Comparison of ENCODE assay signal across 9 cellular contexts in genomic region chr1:232951605-232952004, GRCh38. TPM values are rescaled to one million over a fixed set of nuclear protein-coding genes. Genes with fewer than 3 reads are reported as not detected.
DNase-seq lines count a peak whose midpoint lies in the region; ATAC-seq and TF ChIP-seq lines count a peak whose summit lies in the region.
"Had no signal": no experiment of that assay in that cellular context is flagged by ENCODE, and none has a peak within 500 bp of the region (broad histone marks: within the 10 kb centered on the region; RNA-seq: fewer than 3 reads in every experiment).

No MANE protein-coding gene starts in this region.

- TF ChIP-seq CTCF in coronary artery (IDR thresholded peaks at IDR 0.05) = no peak
- TF ChIP-seq CTCF in natural killer cell (IDR thresholded peaks at IDR 0.05) = no peak
- TF ChIP-seq CTCF in GM13976 (IDR thresholded peaks at IDR 0.05; ENCODE audit: borderline replicate concordance, control extremely low read depth, extremely low read depth, insufficient read depth, missing control alignments) = no peak

- no peaks in the 10 kb centered on the region for H3K9me3 ChIP-seq in BLaER1
- H3K9me3 ChIP-seq in KOPT-K1 (ENCODE audit: insufficient read depth, low read length, poor library complexity, severe bottlenecking) = no peaks in the 10 kb centered on the region
- H3K9me3 ChIP-seq: mucosa of descending colon had no signal

- no peaks in the 10 kb centered on the region for H4K20me1 ChIP-seq in BLaER1

- no peaks in the 10 kb centered on the region for H3K9me3 Mint-ChIP-seq in natural killer cell

- no peak for DNase-seq in coronary artery (ENCODE audit: low spot score)
- DNase-seq in natural killer cell = no peak
- no peak for DNase-seq in GM13976 (ENCODE audit: low spot score)
- DNase-seq in NCI-H2107 treated with DMSO at 0.1 percent for 48 hours (lab: John Stamatoyannopoulos, UW; ENCODE audit: unreplicated experiment) = no peak

- H3K4me3 ChIP-seq in BLaER1 (peak overlapping the region; percentile 90), coronary artery (peak overlapping the region; percentile 95)

- H3K27ac Mint-ChIP-seq in natural killer cell = peak overlapping the region; percentile 90 to 94

- intact Hi-C loops in natural killer cell (cut with micrococcal nuclease) = loop anchor here (1.0 to 2.0 kb wide), 2 partner anchors 146 to 317 kb away; partner anchors contain the start of gene MAP10

- no peaks in the 10 kb centered on the region for H3K36me3 Mint-ChIP-seq in natural killer cell

- H3K9ac ChIP-seq in BLaER1 = peak overlapping the region; percentile 86

- H3K36me3 ChIP-seq in BLaER1 (peaks cover 11% of the 10 kb centered on the region), KOPT-K1 (ENCODE audit: insufficient read depth, low read length) (peaks cover 11% of the 10 kb centered on the region)

- H3K27me3 ChIP-seq in BLaER1 = no peaks in the 10 kb centered on the region

- H3K4me2 ChIP-seq in BLaER1 = peak overlapping the region; percentile 90

- H3K4me3 Mint-ChIP-seq in natural killer cell = peak overlapping the region; percentile 93

- in situ Hi-C loops in GM13976 (cut with MboI; ENCODE audit: low sequenced_read_pairs, unreplicated experiment) = no loop called here

- H3K4me1 Mint-ChIP-seq in natural killer cell = peaks cover 39 to 47% of the 10 kb centered on the region in 2 donors

- H3K27ac ChIP-seq in BLaER1 = 0 out of 2 replicates have a peak overlapping the region, but pooled peaks have one; percentile 84
- H3K27ac ChIP-seq in KOPT-K1 (ENCODE audit: low read depth, low read length, poor library complexity, severe bottlenecking) = peak overlapping the region; percentile 87
- H3K27ac ChIP-seq in coronary artery = no peak overlapping the region

- no peaks in the 10 kb centered on the region for H3K27me3 Mint-ChIP-seq in natural killer cell (ENCODE audit: low read depth in 2 of 2)

- peaks cover 31% of the 10 kb centered on the region for H3K4me1 ChIP-seq in BLaER1

- ATAC-seq in natural killer cell = no peak
- no peak for ATAC-seq in GM21381 (IDR thresholded peaks at IDR 0.05; ENCODE audit: unreplicated experiment)
- ATAC-seq in HG03571 (IDR thresholded peaks at IDR 0.05; ENCODE audit: unreplicated experiment) = no peak

RNA-seq across cellular contexts. Expression of gene NTPCR, which starts 1.2 kb away (rescaled TPM):
- total RNA-seq in natural killer cell = 10 to 100 TPM; 12.9 to 25.7 (median 17.4) TPM

Comparison
In these comparisons a context has a peak if more than half of its experiments do, and no peak if none do; other contexts are left out.
1. H3K27ac ChIP-seq: peak in BLaER1 (single experiment) and KOPT-K1 (single experiment); none in coronary artery (0 of 2).